Comparison of ENCODE assay signal across 1 cellular context in the genomic region with DNA sequence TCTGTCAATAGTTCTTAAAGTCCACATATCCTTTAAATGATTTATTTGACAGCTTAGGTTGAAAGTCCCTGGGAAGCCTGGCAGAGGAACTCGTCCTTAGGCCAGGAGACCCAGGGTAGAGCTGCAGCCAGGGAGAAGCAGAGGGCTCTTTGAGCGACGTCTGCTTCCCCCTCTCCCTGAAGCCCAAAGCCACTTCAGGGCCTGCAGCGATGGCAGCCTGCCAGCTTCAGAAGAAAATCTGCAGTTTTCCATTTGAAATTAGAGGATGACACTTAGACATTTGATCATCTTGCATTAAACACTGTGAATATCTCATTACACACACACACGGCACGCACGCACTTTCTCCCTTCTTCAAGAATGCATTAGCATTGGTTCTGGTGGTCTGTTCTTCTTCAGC.
TF ChIP-seq lines count a peak whose summit lies in the region.

No MANE protein-coding gene starts in this region.

TF ChIP-seq in SK-N-SH, 30 proteins besides CTCF, POLR2A, EP300 and RAD21 (continued from another document):
- TF ChIP-seq, protein P1, sequence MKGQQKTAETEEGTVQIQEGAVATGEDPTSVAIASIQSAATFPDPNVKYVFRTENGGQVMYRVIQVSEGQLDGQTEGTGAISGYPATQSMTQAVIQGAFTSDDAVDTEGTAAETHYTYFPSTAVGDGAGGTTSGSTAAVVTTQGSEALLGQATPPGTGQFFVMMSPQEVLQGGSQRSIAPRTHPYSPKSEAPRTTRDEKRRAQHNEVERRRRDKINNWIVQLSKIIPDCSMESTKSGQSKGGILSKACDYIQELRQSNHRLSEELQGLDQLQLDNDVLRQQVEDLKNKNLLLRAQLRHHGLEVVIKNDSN (IDR thresholded peaks at IDR 0.05; ENCODE audit: borderline replicate concordance, low read depth) = no peak
- TF ChIP-seq, protein P2, sequence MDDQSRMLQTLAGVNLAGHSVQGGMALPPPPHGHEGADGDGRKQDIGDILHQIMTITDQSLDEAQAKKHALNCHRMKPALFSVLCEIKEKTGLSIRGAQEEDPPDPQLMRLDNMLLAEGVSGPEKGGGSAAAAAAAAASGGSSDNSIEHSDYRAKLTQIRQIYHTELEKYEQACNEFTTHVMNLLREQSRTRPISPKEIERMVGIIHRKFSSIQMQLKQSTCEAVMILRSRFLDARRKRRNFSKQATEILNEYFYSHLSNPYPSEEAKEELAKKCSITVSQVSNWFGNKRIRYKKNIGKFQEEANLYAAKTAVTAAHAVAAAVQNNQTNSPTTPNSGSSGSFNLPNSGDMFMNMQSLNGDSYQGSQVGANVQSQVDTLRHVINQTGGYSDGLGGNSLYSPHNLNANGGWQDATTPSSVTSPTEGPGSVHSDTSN (IDR thresholded peaks at IDR 0.05) = no peak
- TF ChIP-seq FOXJ3 (CRISPR knock-in tag; IDR thresholded peaks at IDR 0.05) (no peak), YY1 (IDR thresholded peaks at IDR 0.05; ENCODE audit: low read depth) (no peak), GATA2 (CRISPR knock-in tag; IDR thresholded peaks at IDR 0.05) (no peak), RXRA (IDR thresholded peaks at IDR 0.05; ENCODE audit: borderline replicate concordance, low read depth) (no peak), TCF12 (IDR thresholded peaks at IDR 0.05) (no peak), JUND (IDR thresholded peaks at IDR 0.05) (no peak)
